In genomic region chr1:234584926-234585325, GRCh38 we compare ENCODE assay signal across 12 cellular contexts. TPM values are rescaled to one million over a fixed set of nuclear protein-coding genes. Genes with fewer than 3 reads are reported as not detected.
DNase-seq lines count a peak whose midpoint lies in the region; ATAC-seq and TF ChIP-seq lines count a peak whose summit lies in the region.
"Had no signal": no experiment of that assay in that cellular context is flagged by ENCODE, and none has a peak within 500 bp of the region (broad histone marks: within the 10 kb centered on the region; RNA-seq: fewer than 3 reads in every experiment).

No MANE protein-coding gene starts in this region.

- H3K9me3 ChIP-seq in tibial nerve: no peaks in the 10 kb centered on the region

- intact Hi-C loops in CD14-positive monocyte (cut with micrococcal nuclease): no loop called here

- no peak overlapping the region for H3K27ac Mint-ChIP-seq in CD14-positive monocyte
- H3K27ac Mint-ChIP-seq: activated naive CD8-positive, alpha-beta T cell treated with anti-CD3 and anti-CD28 coated beads for 36 hours; IgD-negative memory B cell had no signal

- peaks cover 11% of the 10 kb centered on the region for H3K4me1 Mint-ChIP-seq in CD14-positive monocyte

- no peaks in the 10 kb centered on the region for H3K27me3 ChIP-seq in tibial nerve

- peaks cover 1 to 6% (median 2%) of the 10 kb centered on the region in 3 donors for H3K27me3 Mint-ChIP-seq in CD14-positive monocyte (ENCODE audit: low read depth in 3 of 3)
- H3K27me3 Mint-ChIP-seq: activated naive CD8-positive, alpha-beta T cell treated with anti-CD3 and anti-CD28 coated beads for 36 hours; IgD-negative memory B cell had no signal

- 58 to 74% (median 60%) methylated on average over 4 of the region's 4 CpGs for WGBS in adipose tissue, 3 donors
- 27 to 49% methylated on average over 4 of the region's 4 CpGs for WGBS in tibial nerve, 2 donors

- no peak for TF ChIP-seq POLR2A in tibial nerve (IDR thresholded peaks at IDR 0.05)

- no peak overlapping the region for H3K4me3 Mint-ChIP-seq in CD14-positive monocyte
- H3K4me3 Mint-ChIP-seq: activated naive CD8-positive, alpha-beta T cell treated with anti-CD3 and anti-CD28 coated beads for 36 hours; IgD-negative memory B cell had no signal

- H3K27ac ChIP-seq in adipose tissue (ENCODE audit: low read depth, low read length) (peak overlapping the region; percentile 40), tibial nerve (peak overlapping the region; percentile 54 to 90 (median 84))

- no peaks in the 10 kb centered on the region for H3K36me3 Mint-ChIP-seq in CD14-positive monocyte
- H3K36me3 Mint-ChIP-seq: activated naive CD8-positive, alpha-beta T cell treated with anti-CD3 and anti-CD28 coated beads for 36 hours; IgD-negative memory B cell had no signal

- TF ChIP-seq EP300 in tibial nerve (IDR thresholded peaks at IDR 0.05): no peak

- no peaks in the 10 kb centered on the region for H3K36me3 ChIP-seq in tibial nerve

- no peak overlapping the region for H3K4me3 ChIP-seq in tibial nerve

- H3K9me3 Mint-ChIP-seq in CD14-positive monocyte: peaks cover 0 to 8% (median 3%) of the 10 kb centered on the region in 7 donors
- H3K9me3 Mint-ChIP-seq: IgD-negative memory B cell had no signal

- ATAC-seq in HG02588 (IDR thresholded peaks at IDR 0.05; ENCODE audit: unreplicated experiment) (no peak), GM21825 (IDR thresholded peaks at IDR 0.05; ENCODE audit: unreplicated experiment) (no peak)

- TF ChIP-seq CTCF in tibial nerve (IDR thresholded peaks at IDR 0.05): peak in 1 of 5 experiments; percentile 21
- no peak for TF ChIP-seq CTCF in CD14-positive monocyte (IDR thresholded peaks at IDR 0.05)

- peaks cover 0 to 79% (median 42%) of the 10 kb centered on the region in 4 donors for H3K4me1 ChIP-seq in tibial nerve

- peak; percentile 62 for DNase-seq in NCI-H748 (lab: John Stamatoyannopoulos, UW; ENCODE audit: unreplicated experiment)
- DNase-seq in NCI-H748 treated with DMSO at 0.1 percent for 48 hours (lab: John Stamatoyannopoulos, UW): no peak
- peak; percentile 52 for DNase-seq in left kidney (ENCODE audit: low read depth, low spot score)
- no peak for DNase-seq in tibial nerve (ENCODE audit: low spot score in 2 of 2)
- DNase-seq in CD14-positive monocyte (ENCODE audit: low spot score): no peak
- DNase-seq: activated CD4-positive, alpha-beta T cell treated with anti-CD3 and anti-CD28 coated beads for 4 hours; activated naive CD8-positive, alpha-beta T cell treated with anti-CD3 and anti-CD28 coated beads for 36 hours; mesendoderm had no signal

RNA-seq across cellular contexts. Expression of gene IRF2BP2, which starts 25.1 kb away (rescaled TPM):
- polyA plus RNA-seq in adipose tissue (100 to 1,000 TPM in 1 of 3 donors, 10 to 100 TPM in 2; 51.2 to 135 (median 51.5) TPM), CD14-positive monocyte (10 to 100 TPM; 22.4 to 22.6 TPM)
- total RNA-seq in tibial nerve: 100 to 1,000 TPM in 1 of 4 donors, 10 to 100 TPM in 3; 71.4 to 107 (median 93.8) TPM

Comparison
In these comparisons a context has a peak if more than half of its experiments do, and no peak if none do; other contexts are left out.
1. DNase-seq: peak in NCI-H748 (single experiment) and left kidney (single experiment); none in NCI-H748 treated with DMSO at 0.1 percent for 48 hours (single experiment), tibial nerve (0 of 2) and CD14-positive monocyte (single experiment).